Comparison of ENCODE assay signal across 1 cellular context in the genomic region with DNA sequence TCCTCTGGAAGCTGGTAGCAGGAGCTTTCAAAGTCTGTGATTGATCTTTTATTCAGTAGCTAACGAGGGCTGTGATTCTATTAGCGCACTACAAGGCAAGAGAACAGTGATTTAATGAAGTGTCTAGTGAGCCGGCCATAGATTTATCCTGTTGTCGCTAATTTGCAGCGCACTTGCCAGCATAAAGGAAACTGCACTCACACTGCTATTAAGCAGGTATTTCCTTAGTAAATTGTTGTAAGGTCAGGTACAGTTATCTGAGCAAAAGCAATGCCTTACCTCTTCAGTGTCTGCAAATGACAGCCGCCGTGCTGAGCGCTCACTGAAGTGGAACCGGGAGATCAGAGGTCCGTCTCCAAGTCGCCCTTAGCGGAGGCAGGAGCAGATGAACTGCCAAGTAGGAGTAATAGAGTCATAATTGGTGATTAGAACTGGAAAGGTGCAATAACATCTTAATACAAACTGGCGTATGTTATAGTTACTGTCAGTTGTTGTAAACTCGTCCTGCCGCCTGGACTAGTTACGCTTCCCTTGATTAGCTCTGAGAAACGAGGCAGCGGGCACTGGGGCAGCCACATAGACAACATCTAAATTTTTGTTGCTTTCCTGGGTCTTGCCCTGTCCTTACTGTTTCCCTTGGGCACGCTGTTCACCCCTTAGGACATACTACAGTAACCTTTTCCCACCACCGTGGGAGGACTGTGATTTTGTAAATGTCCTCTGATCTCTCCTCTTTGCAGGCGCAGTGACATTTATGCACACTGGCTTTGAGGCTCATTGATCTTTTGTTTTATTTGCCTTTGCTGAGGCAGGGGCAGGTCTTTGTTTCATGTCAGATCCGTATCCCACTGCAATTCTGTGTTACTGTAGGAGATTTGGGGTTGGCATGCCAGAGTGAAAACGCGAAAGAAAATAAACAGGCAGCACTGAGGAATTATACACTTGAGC.
TF ChIP-seq lines count a peak whose summit lies in the region.

No MANE protein-coding gene starts in this region.

TF ChIP-seq in HepG2, 621 proteins besides CTCF, POLR2A, EP300 and RAD21 (continued from another document):
- TF ChIP-seq, protein P1, sequence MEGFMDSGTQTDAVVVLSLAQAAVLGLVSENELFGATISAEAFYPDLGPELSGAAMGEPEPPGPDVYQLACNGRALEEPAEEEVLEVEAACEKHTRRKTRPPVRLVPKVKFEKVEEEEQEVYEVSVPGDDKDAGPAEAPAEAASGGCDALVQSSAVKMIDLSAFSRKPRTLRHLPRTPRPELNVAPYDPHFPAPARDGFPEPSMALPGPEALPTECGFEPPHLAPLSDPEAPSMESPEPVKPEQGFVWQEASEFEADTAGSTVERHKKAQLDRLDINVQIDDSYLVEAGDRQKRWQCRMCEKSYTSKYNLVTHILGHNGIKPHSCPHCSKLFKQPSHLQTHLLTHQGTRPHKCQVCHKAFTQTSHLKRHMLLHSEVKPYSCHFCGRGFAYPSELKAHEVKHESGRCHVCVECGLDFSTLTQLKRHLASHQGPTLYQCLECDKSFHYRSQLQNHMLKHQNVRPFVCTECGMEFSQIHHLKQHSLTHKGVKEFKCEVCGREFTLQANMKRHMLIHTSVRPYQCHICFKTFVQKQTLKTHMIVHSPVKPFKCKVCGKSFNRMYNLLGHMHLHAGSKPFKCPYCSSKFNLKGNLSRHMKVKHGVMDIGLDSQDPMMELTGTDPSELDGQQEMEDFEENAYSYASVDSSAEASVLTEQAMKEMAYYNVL (CRISPR knock-in tag; IDR thresholded peaks at IDR 0.05; ENCODE audit: borderline replicate concordance): 0 out of 2 replicates have a peak, but pooled peaks have one; percentile 22
- TF ChIP-seq ZNF556 (CRISPR knock-in tag; IDR thresholded peaks at IDR 0.05; ENCODE audit: borderline replicate concordance): peak; percentile 79; the same call in 1 of the 2 replicates
- no peak for TF ChIP-seq NR2F6 (IDR thresholded peaks at IDR 0.05)
- TF ChIP-seq NR2F6 (CRISPR knock-in tag; IDR thresholded peaks at IDR 0.05): 0 out of 2 replicates have a peak, but pooled peaks have one; percentile 6
- 0 out of 2 replicates have a peak, but pooled peaks have one; percentile 34 for TF ChIP-seq SP4 (CRISPR knock-in tag; IDR thresholded peaks at IDR 0.05)
- peak; percentile 57; the same call in 1 of the 2 replicates for TF ChIP-seq HDAC2 (CRISPR knock-in tag; IDR thresholded peaks at IDR 0.05)
- TF ChIP-seq, protein P2, sequence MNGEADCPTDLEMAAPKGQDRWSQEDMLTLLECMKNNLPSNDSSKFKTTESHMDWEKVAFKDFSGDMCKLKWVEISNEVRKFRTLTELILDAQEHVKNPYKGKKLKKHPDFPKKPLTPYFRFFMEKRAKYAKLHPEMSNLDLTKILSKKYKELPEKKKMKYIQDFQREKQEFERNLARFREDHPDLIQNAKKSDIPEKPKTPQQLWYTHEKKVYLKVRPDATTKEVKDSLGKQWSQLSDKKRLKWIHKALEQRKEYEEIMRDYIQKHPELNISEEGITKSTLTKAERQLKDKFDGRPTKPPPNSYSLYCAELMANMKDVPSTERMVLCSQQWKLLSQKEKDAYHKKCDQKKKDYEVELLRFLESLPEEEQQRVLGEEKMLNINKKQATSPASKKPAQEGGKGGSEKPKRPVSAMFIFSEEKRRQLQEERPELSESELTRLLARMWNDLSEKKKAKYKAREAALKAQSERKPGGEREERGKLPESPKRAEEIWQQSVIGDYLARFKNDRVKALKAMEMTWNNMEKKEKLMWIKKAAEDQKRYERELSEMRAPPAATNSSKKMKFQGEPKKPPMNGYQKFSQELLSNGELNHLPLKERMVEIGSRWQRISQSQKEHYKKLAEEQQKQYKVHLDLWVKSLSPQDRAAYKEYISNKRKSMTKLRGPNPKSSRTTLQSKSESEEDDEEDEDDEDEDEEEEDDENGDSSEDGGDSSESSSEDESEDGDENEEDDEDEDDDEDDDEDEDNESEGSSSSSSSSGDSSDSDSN (CRISPR knock-in tag; IDR thresholded peaks at IDR 0.05): 0 out of 2 replicates have a peak, but pooled peaks have one; percentile 15
- 0 out of 2 replicates have a peak, but pooled peaks have one; percentile 44 for TF ChIP-seq KLF6 (CRISPR knock-in tag; IDR thresholded peaks at IDR 0.05)
- TF ChIP-seq POGZ (CRISPR knock-in tag; IDR thresholded peaks at IDR 0.05): peak; percentile 65
- peak; percentile 38; the same call in 1 of the 2 replicates for TF ChIP-seq GATAD2A (CRISPR knock-in tag; IDR thresholded peaks at IDR 0.05)
- no peak for TF ChIP-seq KDM5A (IDR thresholded peaks at IDR 0.05; ENCODE audit: borderline replicate concordance, low read length)
- TF ChIP-seq ZSCAN25 (CRISPR knock-in tag; IDR thresholded peaks at IDR 0.05): peak; percentile 30; the same call in 1 of the 2 replicates
- peak; percentile 70 for TF ChIP-seq TCF7 (IDR thresholded peaks at IDR 0.05; ENCODE audit: low read depth)
- TF ChIP-seq SIX1 (CRISPR knock-in tag; IDR thresholded peaks at IDR 0.05; ENCODE audit: borderline replicate concordance): peak; percentile 42; the same call in 1 of the 2 replicates
